In the genomic region with DNA sequence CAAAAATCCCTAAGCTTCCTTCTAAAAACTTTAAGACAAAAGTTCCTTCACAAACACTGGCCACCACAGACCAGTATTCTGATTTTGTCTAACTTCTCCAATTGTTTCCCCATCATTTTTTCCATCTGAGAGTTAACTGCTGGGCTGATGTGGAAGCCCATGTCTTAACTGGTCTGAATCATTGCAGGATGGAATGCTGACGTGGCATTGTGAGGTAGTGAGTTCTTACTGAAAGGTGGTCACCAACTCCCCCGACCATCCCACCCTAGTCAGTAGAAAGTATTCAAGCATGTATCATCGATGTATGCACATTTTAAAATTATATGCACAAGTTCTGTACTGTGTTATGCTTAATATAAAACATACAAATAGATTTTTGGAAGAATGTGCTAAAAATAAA, we compare ENCODE assay signal across 33 cellular contexts.
"Had no signal": no experiment of that assay in that cellular context is flagged by ENCODE, and none has a peak within 500 bp of the region (broad histone marks: within the 10 kb centered on the region; RNA-seq: fewer than 3 reads in every experiment).

No MANE protein-coding gene starts in this region.

- H3K79me2 ChIP-seq: parathyroid adenoma had no signal

- H3K27ac ChIP-seq: coronary artery, esophagus muscularis mucosa, heart right ventricle, left lung, neutrophil, parathyroid adenoma, right lobe of liver, suprapubic skin, transverse colon, upper lobe of right lung, uterus had no signal

- FAIRE-seq: endothelial cell of umbilical vein, keratinocyte, small intestine had no signal

- H3K9me3 Mint-ChIP-seq: immature natural killer cell; natural killer cell treated with Interleukin-12 subunit alpha and Interleukin-12 subunit beta and Interleukin-15 and Interleukin-18, amount 100 ng/mL, for 72 hours; neural crest cell; stimulated activated naive CD8-positive, alpha-beta T cell treated with anti-CD3 and anti-CD28 coated beads, Interleukin-15, amount 100 ng/mL, for 72 hours had no signal

- H3K27me3 Mint-ChIP-seq: naive B cell; progenitor cell of endocrine pancreas; stimulated activated naive CD8-positive, alpha-beta T cell treated with anti-CD3 and anti-CD28 coated beads, Interleukin-15, amount 100 ng/mL, for 72 hours had no signal

- H3K36me3 Mint-ChIP-seq: natural killer cell treated with Interleukin-12 subunit alpha and Interleukin-12 subunit beta and Interleukin-15 and Interleukin-18, amount 100 ng/mL, for 72 hours had no signal

- H3K4me3 Mint-ChIP-seq: immature natural killer cell; mesothelial cell of epicardium; naive B cell; natural killer cell treated with Interleukin-12 subunit alpha and Interleukin-12 subunit beta and Interleukin-15 and Interleukin-18, amount 100 ng/mL, for 72 hours; neural crest cell; stimulated activated naive CD8-positive, alpha-beta T cell treated with anti-CD3 and anti-CD28 coated beads, Interleukin-15, amount 100 ng/mL, for 72 hours had no signal

- H3K36me3 ChIP-seq: left lung, suprapubic skin, transverse colon, uterus had no signal

- H3K27ac Mint-ChIP-seq: immature natural killer cell; mesothelial cell of epicardium; naive B cell; natural killer cell treated with Interleukin-12 subunit alpha and Interleukin-12 subunit beta and Interleukin-15 and Interleukin-18, amount 100 ng/mL, for 72 hours; progenitor cell of endocrine pancreas; stimulated activated naive CD8-positive, alpha-beta T cell treated with anti-CD3 and anti-CD28 coated beads, Interleukin-15, amount 100 ng/mL, for 72 hours had no signal

- H3K9ac ChIP-seq: parathyroid adenoma had no signal

- H3K4me1 ChIP-seq: esophagus muscularis mucosa, heart right ventricle, left lung, parathyroid adenoma, right lobe of liver, suprapubic skin, transverse colon, upper lobe of right lung, uterus had no signal

- H3K27me3 ChIP-seq: esophagus muscularis mucosa, left lung, neutrophil, right lobe of liver, suprapubic skin, transverse colon, upper lobe of right lung, uterus had no signal

- H3K9me3 ChIP-seq: esophagus muscularis mucosa, heart right ventricle, left lung, mucosa of descending colon, neutrophil, right lobe of liver, suprapubic skin, transverse colon, upper lobe of right lung, uterus had no signal

- H2AFZ ChIP-seq: parathyroid adenoma had no signal

- H3K4me3 ChIP-seq: coronary artery, esophagus muscularis mucosa, heart right ventricle, left lung, mucosa of descending colon, right lobe of liver, suprapubic skin, transverse colon, upper lobe of right lung, uterus had no signal

- H3K4me1 Mint-ChIP-seq: immature natural killer cell; naive B cell; neural crest cell; stimulated activated naive CD8-positive, alpha-beta T cell treated with anti-CD3 and anti-CD28 coated beads, Interleukin-15, amount 100 ng/mL, for 72 hours had no signal

- DNase-seq: dermis blood vessel endothelial cell; effector memory CD4-positive, alpha-beta T cell; foreskin melanocyte; glutamatergic neuron; heart right ventricle; hippocampal formation; immature natural killer cell; left lung; mesenchymal stem cell; mucosa of descending colon; naive B cell; right lobe of liver; small intestine; stimulated activated CD4-positive, alpha-beta T cell treated with anti-CD3 and anti-CD28 coated beads, Interleukin-12 subunit alpha, Interleukin-12 subunit beta, amount 100 ng/mL, for 4 hours; stimulated activated CD4-positive, alpha-beta T cell treated with anti-CD3 and anti-CD28 coated beads, Interleukin-1b, Interleukin-23, amount 100 ng/mL, for 48 hours; stimulated activated CD4-positive, alpha-beta T cell treated with anti-CD3 and anti-CD28 coated beads, Interleukin-4, amount 100 ng/mL, for 1 hour; stimulated activated CD8-positive, alpha-beta memory T cell treated with anti-CD3 and anti-CD28 coated beads, Interleukin-4, amount 100 ng/mL, for 48 hours; stimulated activated naive CD4-positive, alpha-beta T cell; stimulated activated naive CD8-positive, alpha-beta T cell treated with anti-CD3 and anti-CD28 coated beads, Interleukin-15, amount 100 ng/mL, for 72 hours; transverse colon; upper lobe of right lung; uterus had no signal

- ATAC-seq: heart right ventricle; left lung; mucosa of descending colon; natural killer cell treated with Interleukin-12 subunit alpha and Interleukin-12 subunit beta and Interleukin-15 and Interleukin-18, amount 100 ng/mL, for 72 hours; right lobe of liver; stimulated activated naive CD8-positive, alpha-beta T cell treated with anti-CD3 and anti-CD28 coated beads, Interleukin-15, amount 100 ng/mL, for 72 hours; upper lobe of right lung had no signal
